In genomic region chr12:53500119-53500775, GRCh38 we compare ENCODE assay signal across 8 cellular contexts. TPM values are rescaled to one million over a fixed set of nuclear protein-coding genes. Genes with fewer than 3 reads are reported as not detected.
DNase-seq lines count a peak whose midpoint lies in the region; ATAC-seq and TF ChIP-seq lines count a peak whose summit lies in the region.

No MANE protein-coding gene starts in this region.

- H3K9me3 ChIP-seq in ovary = no peaks in the 10 kb centered on the region

- DNase-seq in AML-193 (lab: John Stamatoyannopoulos, UW) (peak; percentile 51 to 53), HFFc6 (peak; percentile 47), foreskin fibroblast (peak; percentile 79 to 91), ovary (peak; percentile 75 to 92 (median 79)), NCI-H187 treated with DMSO at 0.1 percent for 48 hours (lab: John Stamatoyannopoulos, UW) (no peak)

- peaks cover 10% of the 10 kb centered on the region for H3K36me3 Mint-ChIP-seq in HFFc6 (ENCODE audit: low read depth)

- peak overlapping the region; percentile 77 to 78 for H3K4me3 ChIP-seq in foreskin fibroblast (ENCODE audit: low read depth in 1 of 2, low read length in 2 of 2)
- peak overlapping the region; percentile 42 for H3K4me3 ChIP-seq in ovary

- peaks cover 66% of the 10 kb centered on the region for H3K4me1 Mint-ChIP-seq in HFFc6 (ENCODE audit: low read depth)

- H3K4me3 Mint-ChIP-seq in HFFc6 = peak overlapping the region; percentile 89

- H3K27ac ChIP-seq in VCaP = peak overlapping the region; percentile 99
- peak overlapping the region; percentile 85 to 99 for H3K27ac ChIP-seq in ovary

- intact Hi-C loops in ovary (cut with DNase I) = loop anchor here (2.0 to 10.0 kb wide), 5 partner anchors 47 to 283 kb away; partner anchors contain the start of genes AAAS (in 4 of the 4), PCBP2 (in 2 of the 4) and PRR13 (in 1 of the 4)

- H3K36me3 ChIP-seq in ovary = no peaks in the 10 kb centered on the region

- WGBS in ovary, 3 donors = 0 to 1% (median 1%) methylated on average over 18 of the region's 18 CpGs

- peaks cover 25% of the 10 kb centered on the region for H3K4me1 ChIP-seq in ovary (ENCODE audit: insufficient read depth)

- peak; percentile 15 for TF ChIP-seq EP300 in ovary (IDR thresholded peaks at IDR 0.05)

- peak; percentile 100 for TF ChIP-seq POLR2A in ovary (IDR thresholded peaks at IDR 0.05)

- H3K9me3 Mint-ChIP-seq in HFFc6 = no peaks in the 10 kb centered on the region

- ATAC-seq in GM18519 (IDR thresholded peaks at IDR 0.05; ENCODE audit: low FRiP score, unreplicated experiment) = no peak
- ATAC-seq in HG03565 (IDR thresholded peaks at IDR 0.05; ENCODE audit: unreplicated experiment) = no peak

- H3K27me3 ChIP-seq in ovary = no peaks in the 10 kb centered on the region

- no peaks in the 10 kb centered on the region; the same call in 1 of the 2 replicates for H3K27me3 Mint-ChIP-seq in HFFc6 (ENCODE audit: insufficient read depth)

- peak overlapping the region; percentile 91 for H3K27ac Mint-ChIP-seq in HFFc6

- no peak for TF ChIP-seq CTCF in HFFc6 (IDR thresholded peaks at IDR 0.05)
- TF ChIP-seq CTCF in VCaP (conservative IDR thresholded peaks at IDR 0.05) = no peak
- TF ChIP-seq CTCF in foreskin fibroblast (IDR thresholded peaks at IDR 0.05; ENCODE audit: low read depth, low read length) = no peak
- peak in 1 of 3 donors; percentile 32 for TF ChIP-seq CTCF in ovary (IDR thresholded peaks at IDR 0.05)

RNA-seq across cellular contexts. Expression of gene TARBP2, which starts 0.8 kb away (rescaled TPM):
- 10 to 100 TPM; 35.1 to 41.7 (median 37.1) TPM for total RNA-seq in HFFc6 (2021; fragmentation: NEBNext Ultra II Directional; extraction: Animal tissue kit (Norgen Biotek cat#: 25700))
- 10 to 100 TPM; 14.1 to 25.6 (median 21.9) TPM for total RNA-seq in ovary
- 10 to 100 TPM in 1 of 2 donors, 1 to 10 TPM in 1; 9.8 to 19.9 TPM for polyA plus RNA-seq in ovary

RNA-seq across cellular contexts. Expression of gene MAP3K12, which starts 1.0 kb away (rescaled TPM):
- 10 to 100 TPM; 21.2 to 26.5 (median 23.5) TPM for total RNA-seq in HFFc6 (2021; fragmentation: NEBNext Ultra II Directional; extraction: Animal tissue kit (Norgen Biotek cat#: 25700))
- total RNA-seq in ovary = 10 to 100 TPM; 19.5 to 53.2 (median 30.8) TPM
- 10 to 100 TPM; 19.5 to 33.4 TPM for polyA plus RNA-seq in ovary

RNA-seq across cellular contexts. Expression of gene NPFF, which starts 7.0 kb away (rescaled TPM):
- not detected for total RNA-seq in HFFc6 (2021; fragmentation: NEBNext Ultra II Directional; extraction: Animal tissue kit (Norgen Biotek cat#: 25700))
- 1 to 10 TPM in 1 of 7 donors, under 1 TPM in 1, not detected in 5; 0.68 to 1.1 TPM for total RNA-seq in ovary
- polyA plus RNA-seq in ovary = not detected

RNA-seq across cellular contexts. Expression of gene PCBP2, which starts 48.3 kb away (rescaled TPM):
- total RNA-seq in HFFc6 (2021; fragmentation: NEBNext Ultra II Directional; extraction: Animal tissue kit (Norgen Biotek cat#: 25700)) = 100 to 1,000 TPM; 763 to 969 (median 874) TPM
- 1,000 to 10,000 TPM in 2 of 7 donors, 100 to 1,000 TPM in 5; 413 to 1,163 (median 948) TPM for total RNA-seq in ovary
- 1,000 to 10,000 TPM in 1 of 2 donors, 100 to 1,000 TPM in 1; 642 to 1,354 TPM for polyA plus RNA-seq in ovary

RNA-seq across cellular contexts. Expression of gene PRR13, which starts 58.7 kb away (rescaled TPM):
- total RNA-seq in HFFc6 (2021; fragmentation: NEBNext Ultra II Directional; extraction: Animal tissue kit (Norgen Biotek cat#: 25700)) = 100 to 1,000 TPM; 122 to 188 (median 165) TPM
- total RNA-seq in ovary = 100 to 1,000 TPM in 4 of 7 donors, 10 to 100 TPM in 3; 46.1 to 131 (median 116) TPM
- 100 to 1,000 TPM; 125 to 320 TPM for polyA plus RNA-seq in ovary
